Comparison of ENCODE assay signal across 8 cellular contexts in the genomic region with DNA sequence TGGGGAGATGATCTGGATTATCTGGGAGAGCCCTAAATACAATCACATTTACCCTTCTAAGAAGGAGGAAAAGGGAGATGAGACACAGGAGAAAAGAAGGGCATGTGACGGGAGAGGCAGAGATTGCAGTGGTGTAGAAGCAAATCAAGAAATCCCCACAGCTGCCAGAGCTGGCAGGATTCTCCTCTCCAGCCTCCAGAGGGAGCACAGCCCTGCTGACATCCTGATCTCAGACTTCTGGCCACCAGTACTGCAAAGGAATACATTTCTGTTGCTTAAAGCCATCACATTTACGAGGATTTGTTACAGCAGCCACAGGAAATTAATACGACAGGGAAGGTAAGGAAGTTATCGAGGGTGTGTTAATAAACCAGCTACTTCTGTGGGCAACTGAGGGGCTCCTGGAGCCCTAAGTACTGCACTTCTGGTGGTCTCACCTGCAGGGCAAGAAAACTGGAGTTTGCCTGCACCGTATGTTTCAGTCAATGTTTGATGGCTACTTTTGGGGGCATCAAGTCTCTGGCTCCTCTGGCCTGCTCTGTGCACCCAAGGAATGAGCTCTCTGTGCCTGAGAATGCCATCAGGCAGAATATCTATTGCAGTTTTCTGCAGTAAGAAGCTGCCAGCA. TPM values are rescaled to one million over a fixed set of nuclear protein-coding genes. Genes with fewer than 3 reads are reported as not detected.
DNase-seq lines count a peak whose midpoint lies in the region; ATAC-seq and TF ChIP-seq lines count a peak whose summit lies in the region.

No MANE protein-coding gene starts in this region.

- TF ChIP-seq CTCF in neural cell (IDR thresholded peaks at IDR 0.05; ENCODE audit: poor library complexity, severe bottlenecking) (peak; percentile 76), mesothelial cell of epicardium (IDR thresholded peaks at IDR 0.05; ENCODE audit: unreplicated experiment) (no peak), GM10248 (IDR thresholded peaks at IDR 0.05; ENCODE audit: control extremely low read depth, extremely low read depth, low read depth, missing control alignments) (no peak)

- peak; percentile 46 for ATAC-seq in esophagus mucosa
- no peak for ATAC-seq in stimulated activated naive CD8-positive, alpha-beta T cell treated with anti-CD3 and anti-CD28 coated beads, Interleukin-15, Interleukin-2, amounts not matched to agents 100 U/mL and 50 U/mL, for 24 hours

- no peak overlapping the region for H3K4me2 ChIP-seq in neural cell (ENCODE audit: low read length)

- no peak overlapping the region for H3K4me3 ChIP-seq in neural cell (ENCODE audit: low read length)

- POLR2A ChIA-PET in GM10248 (lab: Yijun Ruan, JAX): no interaction called here

- H3K27ac ChIP-seq in neural cell (ENCODE audit: low read length): no peak overlapping the region

- no peaks in the 10 kb centered on the region for H4K20me1 ChIP-seq in neural cell (ENCODE audit: insufficient read depth)

- no peak overlapping the region for H2AFZ ChIP-seq in neural cell (ENCODE audit: low read depth, low read length)

- H3K9me2 ChIP-seq in neural cell (ENCODE audit: insufficient read depth, low read length): no peaks in the 10 kb centered on the region

- no peaks in the 10 kb centered on the region for H3K27me3 ChIP-seq in neural cell (ENCODE audit: insufficient read depth, low read depth, low read length)

- TF ChIP-seq EP300 in neural cell (conservative IDR thresholded peaks at IDR 0.05; ENCODE audit: poor library complexity, severe bottlenecking): no peak

- no peaks in the 10 kb centered on the region for H3K36me3 Mint-ChIP-seq in mesothelial cell of epicardium

- no peaks in the 10 kb centered on the region for H3F3A ChIP-seq in neural cell (ENCODE audit: insufficient read depth, low read length, poor library complexity, severe bottlenecking)

- H3K36me3 ChIP-seq in neural cell (ENCODE audit: insufficient read depth, low read length): no peaks in the 10 kb centered on the region

- TF ChIP-seq RAD21 in neural cell (conservative IDR thresholded peaks at IDR 0.05): peak; percentile 80

- DNase-seq in EL (peak; percentile 67), NCI-H460 (ENCODE audit: extremely low read depth, low read depth) (peak; percentile 54), mesothelial cell of epicardium (ENCODE audit: low spot score in 2 of 2, unreplicated experiment in 2 of 2) (no peak), GM10248 (ENCODE audit: extremely low spot score) (no peak)
- DNase-seq in stimulated activated naive CD8-positive, alpha-beta T cell treated with anti-CD3 and anti-CD28 coated beads, Interleukin-15, Interleukin-2, amounts not matched to agents 100 U/mL and 50 U/mL, for 24 hours: no peak
- no peak for DNase-seq in activated CD8-positive, alpha-beta memory T cell treated with anti-CD3 and anti-CD28 coated beads, Interleukin-2, amount 50 U/mL, for 4 hours

- no peaks in the 10 kb centered on the region for H3K27me3 Mint-ChIP-seq in mesothelial cell of epicardium (ENCODE audit: low read depth)

- no peak overlapping the region for H3K4me3 Mint-ChIP-seq in mesothelial cell of epicardium

- peaks cover 12% of the 10 kb centered on the region for H3K9me3 Mint-ChIP-seq in mesothelial cell of epicardium

- CTCF ChIA-PET in GM10248 (lab: Yijun Ruan, JAX): interaction anchor here (0.7 to 1.4 kb wide), 4 partner anchors 8 to 29 kb away, joined by 3 to 5 read pairs (median 3); no protein-coding TSS in a partner anchor

- H3K9ac ChIP-seq in neural cell (ENCODE audit: low read length): no peak overlapping the region

- peaks cover 4% of the 10 kb centered on the region for H3K9me3 ChIP-seq in neural cell (ENCODE audit: low read length)

- no peaks in the 10 kb centered on the region for H3K79me2 ChIP-seq in neural cell (replicated peaks; ENCODE audit: insufficient read depth, low read length)

- no peak overlapping the region for H3K27ac Mint-ChIP-seq in mesothelial cell of epicardium

- peaks cover 17% of the 10 kb centered on the region for H3K4me1 Mint-ChIP-seq in mesothelial cell of epicardium

TF ChIP-seq in neural cell, 6 proteins besides CTCF, POLR2A, EP300 and RAD21:
- TF ChIP-seq MXI1 (conservative IDR thresholded peaks at IDR 0.05; ENCODE audit: poor library complexity, severe bottlenecking): no peak
- peak; percentile 81 for TF ChIP-seq SMC3 (conservative IDR thresholded peaks at IDR 0.05; ENCODE audit: poor library complexity)

RNA-seq across cellular contexts. Expression of a gene that starts 22.9 kb away (rescaled TPM):
- 108 and 123 TPM in 2 replicates for total RNA-seq in NCI-H460 (2014; rRNA removed; shearing (Covaris generic))
- polyA plus RNA-seq in NCI-H460 (2014; cell fraction: nucleus; rRNA removed): 36.6 and 43.7 TPM in 2 replicates
- total RNA-seq in esophagus mucosa (8.4 TPM), mesothelial cell of epicardium (0.54 to 1.0 TPM (median 0.80 TPM) in 3 replicates)
- polyA plus RNA-seq in neural cell: 2.3 and 3.2 TPM in 2 replicates
- 2.1 and 2.2 TPM in 2 replicates for polyA minus RNA-seq in neural cell

Comparison
In these comparisons a context has a peak if more than half of its experiments do, and no peak if none do; other contexts are left out.
1. DNase-seq: peak in EL (single experiment) and NCI-H460 (single experiment); none in mesothelial cell of epicardium (0 of 2), GM10248 (single experiment), stimulated activated naive CD8-positive, alpha-beta T cell treated with anti-CD3 and anti-CD28 coated beads, Interleukin-15, Interleukin-2, amounts not matched to agents 100 U/mL and 50 U/mL, for 24 hours (single experiment) and activated CD8-positive, alpha-beta memory T cell treated with anti-CD3 and anti-CD28 coated beads, Interleukin-2, amount 50 U/mL, for 4 hours (single experiment).
2. RNA of a gene that starts 22.9 kb away (total RNA-seq): 108 to 123 TPM in NCI-H460; 8.4 TPM in esophagus mucosa (single experiment) and 0.54 to 1.0 TPM in mesothelial cell of epicardium; every median in the first group is over 10 times any median in the second.